ENCODE assay signal across 17 cellular contexts in the genomic region with DNA sequence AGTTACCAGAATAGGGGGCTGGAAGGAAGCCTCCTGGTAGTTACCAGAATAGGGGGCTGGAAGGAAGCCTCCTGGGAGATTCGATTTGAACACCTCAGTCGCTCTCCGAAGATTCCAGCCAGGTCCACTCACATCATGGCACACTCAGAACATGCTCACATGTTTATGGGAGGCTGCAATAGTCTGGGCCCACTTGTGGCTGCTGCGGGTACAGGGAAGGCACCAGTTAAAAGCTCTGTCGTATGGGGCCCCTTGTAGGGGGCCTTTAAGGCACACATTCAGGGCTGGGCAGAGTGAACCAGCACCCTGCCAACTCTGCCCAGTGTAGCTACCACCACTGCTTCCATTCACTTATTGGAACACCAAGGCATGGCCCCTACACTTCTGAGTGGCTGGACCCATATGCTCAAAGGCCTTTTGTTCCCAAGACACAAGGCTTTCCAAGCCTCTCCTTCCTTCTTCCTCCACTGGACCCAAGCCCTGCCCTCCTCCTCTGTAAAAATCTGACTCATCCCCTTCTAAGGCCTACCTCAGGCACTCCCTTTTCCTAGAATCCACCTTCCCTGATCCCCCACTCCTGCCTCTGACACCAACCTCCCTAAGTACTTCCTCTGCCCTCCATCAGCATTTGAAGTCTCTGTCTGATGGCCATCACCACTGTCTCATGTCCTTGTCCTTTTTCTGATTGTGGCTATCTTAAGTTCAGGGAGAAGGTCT. TPM values are rescaled to one million over a fixed set of nuclear protein-coding genes. Genes with fewer than 3 reads are reported as not detected.
DNase-seq lines count a peak whose midpoint lies in the region; ATAC-seq and TF ChIP-seq lines count a peak whose summit lies in the region.
"Had no signal": no experiment of that assay in that cellular context is flagged by ENCODE, and none has a peak within 500 bp of the region (broad histone marks: within the 10 kb centered on the region; RNA-seq: fewer than 3 reads in every experiment).

No MANE protein-coding gene starts in this region.

- H3K27ac Mint-ChIP-seq in activated CD8-positive, alpha-beta memory T cell treated with anti-CD3 and anti-CD28 coated beads, Interleukin-2, amount 10 ng/mL, durations not matched to agents 7 days and 5 days = peak overlapping the region; percentile 13
- H3K27ac Mint-ChIP-seq in stimulated activated naive B cell treated with anti-CD40 and anti-IgM and Interleukin-4, amounts not matched to agents 10 μg/mL and 1 μg/mL and 100 μg/mL, for 72 hours = peak overlapping the region; percentile 3

- H3K27ac ChIP-seq in RWPE1 = no peak overlapping the region
- H3K27ac ChIP-seq: heart right ventricle, ovary had no signal

- DNase-seq in activated CD8-positive, alpha-beta memory T cell treated with anti-CD3 and anti-CD28 coated beads, Interleukin-2, amount 10 ng/mL, durations not matched to agents 7 days and 5 days = no peak
- no peak for DNase-seq in activated CD8-positive, alpha-beta memory T cell treated with anti-CD3 and anti-CD28 coated beads, Interleukin-2, amount 50 U/mL, for 48 hours
- DNase-seq in RWPE1 (ENCODE audit: low spot score) = peak; percentile 23
- DNase-seq in stimulated activated naive B cell treated with anti-CD40 and anti-IgM and Interleukin-4, amounts not matched to agents 10 μg/mL and 1 μg/mL and 100 μg/mL, for 72 hours = no peak
- no peak for DNase-seq in NCI-H2107 treated with DMSO at 0.1 percent for 48 hours (lab: John Stamatoyannopoulos, UW; ENCODE audit: unreplicated experiment)
- no peak for DNase-seq in foreskin melanocyte
- DNase-seq: activated CD4-positive, CD25-positive, alpha-beta regulatory T cell treated with anti-CD3 and anti-CD28 coated beads, Interleukin-2, amount 50 U/mL, for 72 hours; GF-D8; heart right ventricle; kidney glomerular epithelial cell; NCI-H1048; stimulated activated CD4-positive, alpha-beta T cell treated with anti-CD3 and anti-CD28 coated beads, Interleukin-4, amount 100 ng/mL, for 1 hour; trophoblast cell had no signal

- no peak for TF ChIP-seq CTCF in RWPE1 (conservative IDR thresholded peaks at IDR 0.05; ENCODE audit: low read depth)

- no peak for ATAC-seq in activated CD8-positive, alpha-beta memory T cell treated with anti-CD3 and anti-CD28 coated beads, Interleukin-2, amount 10 ng/mL, durations not matched to agents 7 days and 5 days
- ATAC-seq in esophagus mucosa (peak; percentile 24), GM18858 (IDR thresholded peaks at IDR 0.05; ENCODE audit: unreplicated experiment) (no peak)
- ATAC-seq in stimulated activated naive B cell treated with anti-CD40 and anti-IgM and Interleukin-4, amounts not matched to agents 10 μg/mL and 1 μg/mL and 100 μg/mL, for 72 hours (replicated peaks) = no peak
- ATAC-seq: heart right ventricle had no signal

- no peaks in the 10 kb centered on the region for H3K9me3 Mint-ChIP-seq in activated CD8-positive, alpha-beta memory T cell treated with anti-CD3 and anti-CD28 coated beads, Interleukin-2, amount 10 ng/mL, durations not matched to agents 7 days and 5 days (ENCODE audit: low read depth)
- H3K9me3 Mint-ChIP-seq in stimulated activated naive B cell treated with anti-CD40 and anti-IgM and Interleukin-4, amounts not matched to agents 10 μg/mL and 1 μg/mL and 100 μg/mL, for 72 hours = no peaks in the 10 kb centered on the region
- H3K9me3 Mint-ChIP-seq: H9 had no signal

- H3K27me3 Mint-ChIP-seq in activated CD8-positive, alpha-beta memory T cell treated with anti-CD3 and anti-CD28 coated beads, Interleukin-2, amount 10 ng/mL, durations not matched to agents 7 days and 5 days = no peaks in the 10 kb centered on the region
- H3K27me3 Mint-ChIP-seq in stimulated activated naive B cell treated with anti-CD40 and anti-IgM and Interleukin-4, amounts not matched to agents 10 μg/mL and 1 μg/mL and 100 μg/mL, for 72 hours = no peaks in the 10 kb centered on the region

- H3K36me3 Mint-ChIP-seq in activated CD8-positive, alpha-beta memory T cell treated with anti-CD3 and anti-CD28 coated beads, Interleukin-2, amount 10 ng/mL, durations not matched to agents 7 days and 5 days = peaks cover 29% of the 10 kb centered on the region
- H3K36me3 Mint-ChIP-seq in stimulated activated naive B cell treated with anti-CD40 and anti-IgM and Interleukin-4, amounts not matched to agents 10 μg/mL and 1 μg/mL and 100 μg/mL, for 72 hours = peaks cover 30 to 54% of the 10 kb centered on the region in 2 donors

- CTCF ChIA-PET in activated CD8-positive, alpha-beta memory T cell treated with anti-CD3 and anti-CD28 coated beads, Interleukin-2, amount 10 ng/mL, durations not matched to agents 7 days and 5 days (lab: Charles Lee) = interaction anchor here (1.7 kb wide), 1 partner anchor 348 kb away, joined by 4 read pairs; no protein-coding TSS in a partner anchor
- CTCF ChIA-PET in RWPE1 (lab: Yijun Ruan, JAX) = interaction anchor here (0.6 kb wide), 1 partner anchor 27 kb away, joined by 3 read pairs; no protein-coding TSS in a partner anchor

- POLR2A ChIA-PET in RWPE1 (lab: Yijun Ruan, JAX; ENCODE audit: low non-redundant PET) = no interaction called here

- H3K4me3 Mint-ChIP-seq in activated CD8-positive, alpha-beta memory T cell treated with anti-CD3 and anti-CD28 coated beads, Interleukin-2, amount 10 ng/mL, durations not matched to agents 7 days and 5 days = no peak overlapping the region
- H3K4me3 Mint-ChIP-seq in stimulated activated naive B cell treated with anti-CD40 and anti-IgM and Interleukin-4, amounts not matched to agents 10 μg/mL and 1 μg/mL and 100 μg/mL, for 72 hours = no peak overlapping the region
- H3K4me3 Mint-ChIP-seq: H9 had no signal

- H3K4me1 Mint-ChIP-seq in activated CD8-positive, alpha-beta memory T cell treated with anti-CD3 and anti-CD28 coated beads, Interleukin-2, amount 10 ng/mL, durations not matched to agents 7 days and 5 days = peaks cover 5% of the 10 kb centered on the region
- peaks cover 5 to 7% of the 10 kb centered on the region in 2 donors for H3K4me1 Mint-ChIP-seq in stimulated activated naive B cell treated with anti-CD40 and anti-IgM and Interleukin-4, amounts not matched to agents 10 μg/mL and 1 μg/mL and 100 μg/mL, for 72 hours
- H3K4me1 Mint-ChIP-seq: H9 had no signal

RNA-seq across cellular contexts. Expression of a gene that starts 28.0 kb away (rescaled TPM):
- total RNA-seq in activated CD8-positive, alpha-beta memory T cell treated with anti-CD3 and anti-CD28 coated beads, Interleukin-2, amount 10 ng/mL, durations not matched to agents 7 days and 5 days = 10 to 100 TPM in 1 of 2 experiments, 1 to 10 TPM in 1; 8.5 to 10.6 TPM
- 3.5 TPM for total RNA-seq in esophagus mucosa

RNA-seq across cellular contexts. Expression of a gene that starts 28.3 kb away (rescaled TPM):
- 1 to 10 TPM; 6.4 to 7.3 TPM for total RNA-seq in activated CD8-positive, alpha-beta memory T cell treated with anti-CD3 and anti-CD28 coated beads, Interleukin-2, amount 10 ng/mL, durations not matched to agents 7 days and 5 days
- 8.4 TPM for total RNA-seq in esophagus mucosa
